ENCODE assay signal across 17 cellular contexts in the genomic region with DNA sequence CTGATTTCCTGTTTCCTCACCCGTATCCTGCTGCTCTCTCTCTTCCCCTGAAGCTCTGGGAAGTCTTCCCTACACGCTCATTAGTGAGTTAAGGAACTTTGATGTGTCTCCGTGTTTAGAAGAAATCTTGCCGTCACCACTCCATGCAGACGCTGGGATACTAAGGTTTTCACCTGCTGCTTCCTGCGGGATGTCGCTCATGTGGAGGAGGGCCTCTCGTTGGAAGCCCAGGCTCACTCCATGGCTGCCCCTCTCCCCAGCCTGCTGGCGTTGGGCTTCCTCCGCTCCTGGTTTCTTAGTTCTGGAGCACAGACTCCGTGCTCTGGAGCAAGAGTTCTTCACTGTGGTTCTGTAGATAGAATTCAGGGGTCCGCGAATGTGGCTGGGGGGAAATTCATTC.
A peak's percentile ranks its signal among the peaks of the same experiment; 100 is the strongest.
DNase-seq lines count a peak whose midpoint lies in the region; ATAC-seq and TF ChIP-seq lines count a peak whose summit lies in the region.
"Had no signal": no experiment of that assay in that cellular context is flagged by ENCODE, and none has a peak within 500 bp of the region (broad histone marks: within the 10 kb centered on the region; RNA-seq: fewer than 3 reads in every experiment).

No MANE protein-coding gene starts in this region.

- no peak overlapping the region for H3K4me3 ChIP-seq in colonic mucosa
- H3K4me3 ChIP-seq: BLaER1 had no signal

- intact Hi-C loops in cardiac septum (cut with DNase I) (no loop called here), left ventricle myocardium superior (cut with micrococcal nuclease) (no loop called here), colonic mucosa (cut with DNase I) (no loop called here)

- peaks cover 25% of the 10 kb centered on the region for H3K4me1 Mint-ChIP-seq in stimulated activated effector memory CD8-positive, alpha-beta T cell treated with anti-CD3 and anti-CD28 coated beads, Interleukin-12 subunit alpha, Interleukin-12 subunit beta, amount 100 ng/mL, for 72 hours
- H3K4me1 Mint-ChIP-seq: CD14-positive monocyte; CD4-positive, alpha-beta memory T cell had no signal

- no peak overlapping the region for H3K9ac ChIP-seq in colonic mucosa (ENCODE audit: low read depth in 2 of 2, low read length in 2 of 2)
- H3K9ac ChIP-seq: BLaER1 had no signal

- DNase-seq in cardiac septum (ENCODE audit: low spot score) = peak; percentile 31
- DNase-seq in left ventricle myocardium superior = no peak
- DNase-seq in mesenteric fat pad (ENCODE audit: low spot score) = peak; percentile 43
- DNase-seq in stimulated activated effector memory CD8-positive, alpha-beta T cell treated with anti-CD3 and anti-CD28 coated beads, Interleukin-12 subunit alpha, Interleukin-12 subunit beta, amount 100 ng/mL, for 72 hours (ENCODE audit: low spot score in 2 of 2) = no peak
- no peak for DNase-seq in NCI-H2107 (lab: John Stamatoyannopoulos, UW)
- no peak for DNase-seq in colonic mucosa
- DNase-seq: 8988T; CD4-positive, alpha-beta memory T cell; DMS153; DMS79; GDM1; GOT3; H9 had no signal

- H3K4me1 ChIP-seq in colonic mucosa = no peaks in the 10 kb centered on the region
- H3K4me1 ChIP-seq: BLaER1 had no signal

- no peaks in the 10 kb centered on the region for H3K36me3 Mint-ChIP-seq in stimulated activated effector memory CD8-positive, alpha-beta T cell treated with anti-CD3 and anti-CD28 coated beads, Interleukin-12 subunit alpha, Interleukin-12 subunit beta, amount 100 ng/mL, for 72 hours
- H3K36me3 Mint-ChIP-seq: CD14-positive monocyte; CD4-positive, alpha-beta memory T cell had no signal

- no peaks in the 10 kb centered on the region for H3K27me3 ChIP-seq in colonic mucosa
- H3K27me3 ChIP-seq: BLaER1 had no signal

- H3K4me3 Mint-ChIP-seq in stimulated activated effector memory CD8-positive, alpha-beta T cell treated with anti-CD3 and anti-CD28 coated beads, Interleukin-12 subunit alpha, Interleukin-12 subunit beta, amount 100 ng/mL, for 72 hours = no peak overlapping the region
- H3K4me3 Mint-ChIP-seq: CD14-positive monocyte; CD4-positive, alpha-beta memory T cell; H9 had no signal

- ATAC-seq in left ventricle myocardium superior = no peak
- ATAC-seq in stimulated activated effector memory CD8-positive, alpha-beta T cell treated with anti-CD3 and anti-CD28 coated beads, Interleukin-12 subunit alpha, Interleukin-12 subunit beta, amount 100 ng/mL, for 72 hours = no peak
- no peak for ATAC-seq in GM21360 (IDR thresholded peaks at IDR 0.05; ENCODE audit: unreplicated experiment)
- ATAC-seq: HepG2 had no signal

- no peaks in the 10 kb centered on the region for H3K9me3 Mint-ChIP-seq in stimulated activated effector memory CD8-positive, alpha-beta T cell treated with anti-CD3 and anti-CD28 coated beads, Interleukin-12 subunit alpha, Interleukin-12 subunit beta, amount 100 ng/mL, for 72 hours
- H3K9me3 Mint-ChIP-seq: H9 had no signal

- H3K9me3 ChIP-seq in colonic mucosa = no peaks in the 10 kb centered on the region
- H3K9me3 ChIP-seq: BLaER1 had no signal

- peak overlapping the region; percentile 30 for H3K27ac Mint-ChIP-seq in stimulated activated effector memory CD8-positive, alpha-beta T cell treated with anti-CD3 and anti-CD28 coated beads, Interleukin-12 subunit alpha, Interleukin-12 subunit beta, amount 100 ng/mL, for 72 hours
- H3K27ac Mint-ChIP-seq: CD14-positive monocyte; CD4-positive, alpha-beta memory T cell had no signal

- no peak overlapping the region for H3K27ac ChIP-seq in colonic mucosa
- H3K27ac ChIP-seq: BLaER1 had no signal

- no peaks in the 10 kb centered on the region for H3K36me3 ChIP-seq in colonic mucosa

- TF ChIP-seq CTCF in colonic mucosa (IDR thresholded peaks at IDR 0.05) = no peak

Comparison
In these comparisons a context has a peak if more than half of its experiments do, and no peak if none do; other contexts are left out.
1. DNase-seq: peak in cardiac septum (single experiment) and mesenteric fat pad (single experiment); none in left ventricle myocardium superior (single experiment), stimulated activated effector memory CD8-positive, alpha-beta T cell treated with anti-CD3 and anti-CD28 coated beads, Interleukin-12 subunit alpha, Interleukin-12 subunit beta, amount 100 ng/mL, for 72 hours (0 of 2), NCI-H2107 (single experiment) and colonic mucosa (single experiment).